ENCODE assay signal across 1 cellular context in the genomic region with DNA sequence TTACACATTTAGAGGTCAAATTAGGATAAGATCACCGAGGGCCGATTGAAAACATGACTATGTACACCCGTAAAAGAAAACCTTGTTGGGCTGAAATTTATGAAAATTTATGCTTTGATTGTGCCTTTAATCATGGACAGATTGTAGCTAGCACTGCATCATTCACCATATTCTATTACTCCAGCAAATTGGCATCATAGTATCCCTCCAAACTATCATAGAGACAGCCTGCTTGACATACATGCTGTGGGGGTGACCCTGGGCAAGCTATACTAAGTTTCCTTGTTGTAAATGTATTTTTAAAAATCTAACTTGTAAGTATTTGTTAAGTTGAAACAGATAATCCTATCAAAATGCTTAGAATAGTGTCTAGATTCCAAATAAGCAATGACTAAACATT.
TF ChIP-seq lines count a peak whose summit lies in the region.

No MANE protein-coding gene starts in this region.

TF ChIP-seq in HepG2, 621 proteins besides CTCF, POLR2A, EP300 and RAD21 (continued from another document):
- TF ChIP-seq, protein P1, sequence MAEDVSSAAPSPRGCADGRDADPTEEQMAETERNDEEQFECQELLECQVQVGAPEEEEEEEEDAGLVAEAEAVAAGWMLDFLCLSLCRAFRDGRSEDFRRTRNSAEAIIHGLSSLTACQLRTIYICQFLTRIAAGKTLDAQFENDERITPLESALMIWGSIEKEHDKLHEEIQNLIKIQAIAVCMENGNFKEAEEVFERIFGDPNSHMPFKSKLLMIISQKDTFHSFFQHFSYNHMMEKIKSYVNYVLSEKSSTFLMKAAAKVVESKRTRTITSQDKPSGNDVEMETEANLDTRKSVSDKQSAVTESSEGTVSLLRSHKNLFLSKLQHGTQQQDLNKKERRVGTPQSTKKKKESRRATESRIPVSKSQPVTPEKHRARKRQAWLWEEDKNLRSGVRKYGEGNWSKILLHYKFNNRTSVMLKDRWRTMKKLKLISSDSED (CRISPR knock-in tag; IDR thresholded peaks at IDR 0.05), result no peak
- TF ChIP-seq ZMAT3 (CRISPR knock-in tag; conservative IDR thresholded peaks at IDR 0.05) (no peak), MATR3 (CRISPR knock-in tag; IDR thresholded peaks at IDR 0.05) (no peak), GABPB1 (CRISPR knock-in tag; IDR thresholded peaks at IDR 0.05) (no peak), TIGD3 (CRISPR knock-in tag; IDR thresholded peaks at IDR 0.05; ENCODE audit: borderline replicate concordance) (no peak), BHLHE40 (IDR thresholded peaks at IDR 0.05; ENCODE audit: low read length) (no peak), CHCHD3 (CRISPR knock-in tag; IDR thresholded peaks at IDR 0.05) (no peak), BRD4 (CRISPR knock-in tag; IDR thresholded peaks at IDR 0.05) (no peak), KAT7 (CRISPR knock-in tag; IDR thresholded peaks at IDR 0.05; ENCODE audit: borderline replicate concordance) (no peak), ZNF296 (CRISPR knock-in tag; conservative IDR thresholded peaks at IDR 0.05) (no peak)
- TF ChIP-seq, protein P2, sequence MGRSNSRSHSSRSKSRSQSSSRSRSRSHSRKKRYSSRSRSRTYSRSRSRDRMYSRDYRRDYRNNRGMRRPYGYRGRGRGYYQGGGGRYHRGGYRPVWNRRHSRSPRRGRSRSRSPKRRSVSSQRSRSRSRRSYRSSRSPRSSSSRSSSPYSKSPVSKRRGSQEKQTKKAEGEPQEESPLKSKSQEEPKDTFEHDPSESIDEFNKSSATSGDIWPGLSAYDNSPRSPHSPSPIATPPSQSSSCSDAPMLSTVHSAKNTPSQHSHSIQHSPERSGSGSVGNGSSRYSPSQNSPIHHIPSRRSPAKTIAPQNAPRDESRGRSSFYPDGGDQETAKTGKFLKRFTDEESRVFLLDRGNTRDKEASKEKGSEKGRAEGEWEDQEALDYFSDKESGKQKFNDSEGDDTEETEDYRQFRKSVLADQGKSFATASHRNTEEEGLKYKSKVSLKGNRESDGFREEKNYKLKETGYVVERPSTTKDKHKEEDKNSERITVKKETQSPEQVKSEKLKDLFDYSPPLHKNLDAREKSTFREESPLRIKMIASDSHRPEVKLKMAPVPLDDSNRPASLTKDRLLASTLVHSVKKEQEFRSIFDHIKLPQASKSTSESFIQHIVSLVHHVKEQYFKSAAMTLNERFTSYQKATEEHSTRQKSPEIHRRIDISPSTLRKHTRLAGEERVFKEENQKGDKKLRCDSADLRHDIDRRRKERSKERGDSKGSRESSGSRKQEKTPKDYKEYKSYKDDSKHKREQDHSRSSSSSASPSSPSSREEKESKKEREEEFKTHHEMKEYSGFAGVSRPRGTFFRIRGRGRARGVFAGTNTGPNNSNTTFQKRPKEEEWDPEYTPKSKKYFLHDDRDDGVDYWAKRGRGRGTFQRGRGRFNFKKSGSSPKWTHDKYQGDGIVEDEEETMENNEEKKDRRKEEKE (IDR thresholded peaks at IDR 0.05), result no peak
- TF ChIP-seq, protein P3, sequence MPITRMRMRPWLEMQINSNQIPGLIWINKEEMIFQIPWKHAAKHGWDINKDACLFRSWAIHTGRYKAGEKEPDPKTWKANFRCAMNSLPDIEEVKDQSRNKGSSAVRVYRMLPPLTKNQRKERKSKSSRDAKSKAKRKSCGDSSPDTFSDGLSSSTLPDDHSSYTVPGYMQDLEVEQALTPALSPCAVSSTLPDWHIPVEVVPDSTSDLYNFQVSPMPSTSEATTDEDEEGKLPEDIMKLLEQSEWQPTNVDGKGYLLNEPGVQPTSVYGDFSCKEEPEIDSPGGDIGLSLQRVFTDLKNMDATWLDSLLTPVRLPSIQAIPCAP (CRISPR knock-in tag; IDR thresholded peaks at IDR 0.05; ENCODE audit: low read depth), result no peak
- TF ChIP-seq, protein P4, sequence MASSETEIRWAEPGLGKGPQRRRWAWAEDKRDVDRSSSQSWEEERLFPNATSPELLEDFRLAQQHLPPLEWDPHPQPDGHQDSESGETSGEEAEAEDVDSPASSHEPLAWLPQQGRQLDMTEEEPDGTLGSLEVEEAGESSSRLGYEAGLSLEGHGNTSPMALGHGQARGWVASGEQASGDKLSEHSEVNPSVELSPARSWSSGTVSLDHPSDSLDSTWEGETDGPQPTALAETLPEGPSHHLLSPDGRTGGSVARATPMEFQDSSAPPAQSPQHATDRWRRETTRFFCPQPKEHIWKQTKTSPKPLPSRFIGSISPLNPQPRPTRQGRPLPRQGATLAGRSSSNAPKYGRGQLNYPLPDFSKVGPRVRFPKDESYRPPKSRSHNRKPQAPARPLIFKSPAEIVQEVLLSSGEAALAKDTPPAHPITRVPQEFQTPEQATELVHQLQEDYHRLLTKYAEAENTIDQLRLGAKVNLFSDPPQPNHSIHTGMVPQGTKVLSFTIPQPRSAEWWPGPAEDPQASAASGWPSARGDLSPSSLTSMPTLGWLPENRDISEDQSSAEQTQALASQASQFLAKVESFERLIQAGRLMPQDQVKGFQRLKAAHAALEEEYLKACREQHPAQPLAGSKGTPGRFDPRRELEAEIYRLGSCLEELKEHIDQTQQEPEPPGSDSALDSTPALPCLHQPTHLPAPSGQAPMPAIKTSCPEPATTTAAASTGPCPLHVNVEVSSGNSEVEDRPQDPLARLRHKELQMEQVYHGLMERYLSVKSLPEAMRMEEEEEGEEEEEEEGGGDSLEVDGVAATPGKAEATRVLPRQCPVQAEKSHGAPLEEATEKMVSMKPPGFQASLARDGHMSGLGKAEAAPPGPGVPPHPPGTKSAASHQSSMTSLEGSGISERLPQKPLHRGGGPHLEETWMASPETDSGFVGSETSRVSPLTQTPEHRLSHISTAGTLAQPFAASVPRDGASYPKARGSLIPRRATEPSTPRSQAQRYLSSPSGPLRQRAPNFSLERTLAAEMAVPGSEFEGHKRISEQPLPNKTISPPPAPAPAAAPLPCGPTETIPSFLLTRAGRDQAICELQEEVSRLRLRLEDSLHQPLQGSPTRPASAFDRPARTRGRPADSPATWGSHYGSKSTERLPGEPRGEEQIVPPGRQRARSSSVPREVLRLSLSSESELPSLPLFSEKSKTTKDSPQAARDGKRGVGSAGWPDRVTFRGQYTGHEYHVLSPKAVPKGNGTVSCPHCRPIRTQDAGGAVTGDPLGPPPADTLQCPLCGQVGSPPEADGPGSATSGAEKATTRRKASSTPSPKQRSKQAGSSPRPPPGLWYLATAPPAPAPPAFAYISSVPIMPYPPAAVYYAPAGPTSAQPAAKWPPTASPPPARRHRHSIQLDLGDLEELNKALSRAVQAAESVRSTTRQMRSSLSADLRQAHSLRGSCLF (CRISPR knock-in tag; IDR thresholded peaks at IDR 0.05; ENCODE audit: borderline replicate concordance), result no peak
